ENCODE assay signal across 11 cellular contexts in genomic region chr17:47948706-47949196, GRCh38. TPM values are rescaled to one million over a fixed set of nuclear protein-coding genes. Genes with fewer than 3 reads are reported as not detected.
DNase-seq lines count a peak whose midpoint lies in the region; ATAC-seq and TF ChIP-seq lines count a peak whose summit lies in the region.
"Had no signal": no experiment of that assay in that cellular context is flagged by ENCODE, and none has a peak within 500 bp of the region (broad histone marks: within the 10 kb centered on the region; RNA-seq: fewer than 3 reads in every experiment).

No MANE protein-coding gene starts in this region.

- H3K4me3 Mint-ChIP-seq in Calu3 (ENCODE audit: low read depth, unreplicated experiment), result peak overlapping the region; percentile 17
- no peak overlapping the region for H3K4me3 Mint-ChIP-seq in natural killer cell

- no peaks in the 10 kb centered on the region for H3K27me3 Mint-ChIP-seq in Calu3 (ENCODE audit: unreplicated experiment)
- no peaks in the 10 kb centered on the region for H3K27me3 Mint-ChIP-seq in natural killer cell (ENCODE audit: low read depth in 2 of 2)

- no peaks in the 10 kb centered on the region for H4K20me1 ChIP-seq in OCI-LY1 (ENCODE audit: insufficient read depth, low read length)

- peaks cover 63% of the 10 kb centered on the region for H3K36me3 Mint-ChIP-seq in Calu3 (ENCODE audit: insufficient read depth, unreplicated experiment)
- H3K36me3 Mint-ChIP-seq in natural killer cell, result no peaks in the 10 kb centered on the region

- peak overlapping the region; percentile 21 for H3K27ac Mint-ChIP-seq in Calu3 (ENCODE audit: unreplicated experiment)
- H3K27ac Mint-ChIP-seq in natural killer cell, result peak overlapping the region; percentile 66 to 83

- no peaks in the 10 kb centered on the region for H3K79me2 ChIP-seq in OCI-LY1 (ENCODE audit: insufficient read depth, low read length)

- no peaks in the 10 kb centered on the region for H3F3A ChIP-seq in OCI-LY1 (ENCODE audit: insufficient read depth, low read length)

- H3K9ac ChIP-seq in OCI-LY1 (ENCODE audit: low read length) (no peak overlapping the region; the same call in 1 of the 2 replicates), colonic mucosa (ENCODE audit: low read depth in 2 of 2, low read length in 2 of 2) (peak overlapping the region in 1 of 2 donors; percentile 91)

- CTCF ChIA-PET in Calu3 (lab: Charles Lee), result interaction anchor here (1.4 to 5.0 kb wide), 7 partner anchors 8 to 69 kb away, joined by 3 to 140 read pairs (median 14); partner anchors contain the start of genes CDK5RAP3 and PRR15L
- CTCF ChIA-PET in HEK293T (lab: Yijun Ruan, JAX), result interaction anchor here (0.6 to 3.6 kb wide), 7 partner anchors 9 to 285 kb away, joined by 3 to 25 read pairs (median 4); partner anchors contain the start of gene PRR15L

- intact Hi-C loops in Calu3 (cut with micrococcal nuclease; ENCODE audit: unreplicated experiment) (loop anchor here (1.0 to 10.0 kb wide), 4 partner anchors 22 to 104 kb away; partner anchors contain the start of genes SCRN2 and SP2), colonic mucosa (cut with DNase I) (loop anchor here (2.0 kb wide), 1 partner anchor 20 kb away; no protein-coding TSS in a partner anchor), natural killer cell (cut with micrococcal nuclease) (loop anchor here (2.0 to 10.0 kb wide), 4 partner anchors 22 to 156 kb away; partner anchors contain the start of genes CBX1, CDK5RAP3, LRRC46 and MRPL10), lower leg skin (cut with DNase I; ENCODE audit: low total_unique reads) (no loop called here)

- DNase-seq in Calu3 (peak; percentile 45), colonic mucosa (peak; percentile 60), natural killer cell (no peak), lower leg skin (ENCODE audit: low spot score in 2 of 2) (no peak), SJCRH30 (no peak), HEK293T (ENCODE audit: extremely low spot score) (no peak)

- peaks cover 18% of the 10 kb centered on the region for H3K4me1 ChIP-seq in OCI-LY1 (ENCODE audit: insufficient read depth, low read length, severe bottlenecking)
- no peaks in the 10 kb centered on the region for H3K4me1 ChIP-seq in colonic mucosa
- H3K4me1 ChIP-seq in SJCRH30, result no peaks in the 10 kb centered on the region

- H3K27ac ChIP-seq in OCI-LY1 (ENCODE audit: low read depth, low read length, poor library complexity, severe bottlenecking), result no peak overlapping the region
- peak overlapping the region; percentile 86 for H3K27ac ChIP-seq in colonic mucosa
- no peak overlapping the region for H3K27ac ChIP-seq in SJCRH30
- H3K27ac ChIP-seq: cardiac muscle cell, SK-N-MC had no signal

- H3K36me3 ChIP-seq in OCI-LY1 (ENCODE audit: insufficient read depth, low read length) (peaks cover 52% of the 10 kb centered on the region), colonic mucosa (no peaks in the 10 kb centered on the region), SJCRH30 (no peaks in the 10 kb centered on the region)
- H3K36me3 ChIP-seq: cardiac muscle cell, neutrophil had no signal

- peak overlapping the region; percentile 57; the same call in 1 of the 2 replicates for H3K4me2 ChIP-seq in OCI-LY1 (ENCODE audit: low read length)

- no peak for TF ChIP-seq POLR2A in lower leg skin (IDR thresholded peaks at IDR 0.05)

- H3K9me3 Mint-ChIP-seq in Calu3 (ENCODE audit: low read depth, unreplicated experiment), result no peaks in the 10 kb centered on the region
- no peaks in the 10 kb centered on the region for H3K9me3 Mint-ChIP-seq in natural killer cell

- H3K4me3 ChIP-seq in OCI-LY1 (ENCODE audit: low read depth, low read length, poor library complexity, severe bottlenecking) (no peak overlapping the region), colonic mucosa (no peak overlapping the region), lower leg skin (ENCODE audit: low read depth, poor library complexity, severe bottlenecking) (no peak overlapping the region), SJCRH30 (no peak overlapping the region)
- H3K4me3 ChIP-seq: cardiac muscle cell, SK-N-MC had no signal

- no peaks in the 10 kb centered on the region for H3K27me3 ChIP-seq in OCI-LY1 (ENCODE audit: insufficient read depth, low read length)
- no peaks in the 10 kb centered on the region for H3K27me3 ChIP-seq in colonic mucosa
- no peaks in the 10 kb centered on the region for H3K27me3 ChIP-seq in SJCRH30
- H3K27me3 ChIP-seq: cardiac muscle cell, neutrophil had no signal

- no peak overlapping the region for H2AFZ ChIP-seq in OCI-LY1 (ENCODE audit: low read length)

- ATAC-seq in natural killer cell (no peak), HG02885 (IDR thresholded peaks at IDR 0.05; ENCODE audit: poor library complexity, unreplicated experiment) (no peak)

- POLR2A ChIA-PET in HEK293T (lab: Yijun Ruan, JAX), result interaction anchor here (1.5 to 4.3 kb wide), 2 partner anchors 7 to 19 kb away, joined by 3 to 28 read pairs; partner anchors contain the start of gene PNPO

- H3K9me2 ChIP-seq in OCI-LY1 (ENCODE audit: low read depth, low read length), result no peaks in the 10 kb centered on the region

- BruUV-seq in Calu3 (replicated peaks; lab: Mats Ljungman, UMichigan), result no TSS peak

- no peaks in the 10 kb centered on the region for H3K9me3 ChIP-seq in OCI-LY1 (ENCODE audit: low read length)
- H3K9me3 ChIP-seq in colonic mucosa, result no peaks in the 10 kb centered on the region
- H3K9me3 ChIP-seq in SJCRH30 (replicated peaks), result no peaks in the 10 kb centered on the region
- H3K9me3 ChIP-seq: neutrophil had no signal

- TF ChIP-seq CTCF in Calu3 (IDR thresholded peaks at IDR 0.05; ENCODE audit: unreplicated experiment) (no peak), OCI-LY1 (IDR thresholded peaks at IDR 0.05; ENCODE audit: low read length) (no peak), colonic mucosa (IDR thresholded peaks at IDR 0.05) (no peak), natural killer cell (IDR thresholded peaks at IDR 0.05) (no peak), lower leg skin (IDR thresholded peaks at IDR 0.05) (no peak)

- 29 to 40% methylated on average over 5 of the region's 5 CpGs for WGBS in lower leg skin, 2 donors

- peaks cover 77% of the 10 kb centered on the region for H3K4me1 Mint-ChIP-seq in Calu3 (ENCODE audit: low read depth, unreplicated experiment)
- peaks cover 20 to 35% of the 10 kb centered on the region in 2 donors for H3K4me1 Mint-ChIP-seq in natural killer cell

TF ChIP-seq in HEK293T, 16 proteins besides CTCF, POLR2A, EP300 and RAD21:
- TF ChIP-seq ZNF384 (IDR thresholded peaks at IDR 0.05) (no peak), NFRKB (IDR thresholded peaks at IDR 0.05) (no peak), HDGF (IDR thresholded peaks at IDR 0.05; ENCODE audit: borderline replicate concordance) (no peak), ARNT (IDR thresholded peaks at IDR 0.05) (no peak), FOXM1 (IDR thresholded peaks at IDR 0.05; ENCODE audit: borderline replicate concordance) (no peak), FOXA1 (IDR thresholded peaks at IDR 0.05) (no peak), SUZ12 (IDR thresholded peaks at IDR 0.05) (no peak), FOXK2 (IDR thresholded peaks at IDR 0.05) (no peak), LEF1 (IDR thresholded peaks at IDR 0.05; ENCODE audit: borderline replicate concordance) (no peak), PKNOX1 (IDR thresholded peaks at IDR 0.05) (no peak), ELF4 (IDR thresholded peaks at IDR 0.05) (no peak), CTBP1 (IDR thresholded peaks at IDR 0.05; ENCODE audit: borderline replicate concordance) (no peak)

RNA-seq across cellular contexts. Expression of gene PNPO, which starts 7.4 kb away (rescaled TPM):
- total RNA-seq in Calu3 (2022), result 88.0 and 98.5 TPM in 2 replicates
- 10 to 100 TPM; 18.1 to 70.5 TPM for total RNA-seq in colonic mucosa
- total RNA-seq in natural killer cell, result 10 to 100 TPM in 1 of 3 donors, 1 to 10 TPM in 2; 6.0 to 10.9 (median 9.3) TPM
- 10 to 100 TPM; 20.2 to 36.8 (median 30.3) TPM for total RNA-seq in lower leg skin
- total RNA-seq in SJCRH30 (2014; rRNA removed; shearing (Covaris generic)), result 9.7 and 10.4 TPM in 2 replicates

RNA-seq across cellular contexts. Expression of gene PRR15L, which starts 8.9 kb away (rescaled TPM):
- total RNA-seq in Calu3 (2022), result 30.2 and 49.1 TPM in 2 replicates
- total RNA-seq in colonic mucosa, result 100 to 1,000 TPM; 223 to 259 TPM
- not detected for total RNA-seq in natural killer cell
- total RNA-seq in lower leg skin, result 10 to 100 TPM in 3 of 4 donors, 1 to 10 TPM in 1; 9.9 to 45.1 (median 24.3) TPM
- total RNA-seq in SJCRH30 (2014; rRNA removed; shearing (Covaris generic)), result not detected in 2 replicates
- total RNA-seq: cardiac muscle cell had no signal

RNA-seq across cellular contexts. Expression of gene CDK5RAP3, which starts 22.2 kb away (rescaled TPM):
- total RNA-seq in Calu3 (2022) (431 and 457 TPM in 2 replicates), colonic mucosa (100 to 1,000 TPM; 131 to 172 TPM), natural killer cell (100 to 1,000 TPM; 289 to 300 (median 292) TPM), lower leg skin (100 to 1,000 TPM in 3 of 4 donors, 10 to 100 TPM in 1; 95.8 to 115 (median 107) TPM)
- 47.0 and 64.2 TPM in 2 replicates for total RNA-seq in SJCRH30 (2014; rRNA removed; shearing (Covaris generic))

RNA-seq across cellular contexts. Expression of gene SP2, which starts 52.7 kb away (rescaled TPM):
- 21.5 and 22.4 TPM in 2 replicates for total RNA-seq in Calu3 (2022)
- total RNA-seq in colonic mucosa, result 10 to 100 TPM; 18.1 to 21.6 TPM
- total RNA-seq in natural killer cell, result 10 to 100 TPM; 29.4 to 44.1 (median 33.1) TPM
- total RNA-seq in lower leg skin, result 10 to 100 TPM in 2 of 4 donors, 1 to 10 TPM in 2; 5.1 to 12.6 (median 8.1) TPM
- total RNA-seq in SJCRH30 (2014; rRNA removed; shearing (Covaris generic)), result 3.7 and 3.9 TPM in 2 replicates

Comparison
In these comparisons a context has a peak if more than half of its experiments do, and no peak if none do; other contexts are left out.
1. DNase-seq: peak in Calu3 (single experiment) and colonic mucosa (single experiment); none in natural killer cell (single experiment), lower leg skin (0 of 2), SJCRH30 (0 of 2) and HEK293T (single experiment).
2. RNA of gene PRR15L, which starts 8.9 kb away (total RNA-seq): 223 to 259 TPM in colonic mucosa, 9.9 to 45.1 TPM in lower leg skin and 30.2 to 49.1 TPM in Calu3; not detected in natural killer cell and not detected in SJCRH30; every median in the first group is over 10 times any median in the second.